1 cellular context compared by ENCODE assay signal in the genomic region with DNA sequence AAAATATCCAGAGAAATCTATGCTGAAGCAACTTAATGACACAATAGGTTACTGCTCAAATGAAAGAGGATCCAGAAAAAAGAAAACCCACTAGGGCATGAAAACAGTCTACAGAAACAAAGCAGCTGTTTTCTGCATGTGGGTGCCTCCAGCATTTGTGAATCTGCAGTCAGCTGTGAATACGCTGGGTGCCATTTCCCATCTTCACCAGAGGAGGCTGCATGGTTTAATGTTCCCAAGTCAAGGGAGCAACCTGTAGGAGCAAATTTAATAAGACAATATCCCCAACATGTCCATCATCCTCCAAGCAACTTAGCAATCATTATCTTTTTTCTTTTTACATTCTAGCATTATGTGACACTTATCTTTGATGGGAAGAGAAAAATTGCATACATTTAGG.
TF ChIP-seq lines count a peak whose summit lies in the region.

No MANE protein-coding gene starts in this region.

TF ChIP-seq in HCT116, 20 proteins besides CTCF, POLR2A, EP300 and RAD21 (continued from another document):
- TF ChIP-seq, protein P1, sequence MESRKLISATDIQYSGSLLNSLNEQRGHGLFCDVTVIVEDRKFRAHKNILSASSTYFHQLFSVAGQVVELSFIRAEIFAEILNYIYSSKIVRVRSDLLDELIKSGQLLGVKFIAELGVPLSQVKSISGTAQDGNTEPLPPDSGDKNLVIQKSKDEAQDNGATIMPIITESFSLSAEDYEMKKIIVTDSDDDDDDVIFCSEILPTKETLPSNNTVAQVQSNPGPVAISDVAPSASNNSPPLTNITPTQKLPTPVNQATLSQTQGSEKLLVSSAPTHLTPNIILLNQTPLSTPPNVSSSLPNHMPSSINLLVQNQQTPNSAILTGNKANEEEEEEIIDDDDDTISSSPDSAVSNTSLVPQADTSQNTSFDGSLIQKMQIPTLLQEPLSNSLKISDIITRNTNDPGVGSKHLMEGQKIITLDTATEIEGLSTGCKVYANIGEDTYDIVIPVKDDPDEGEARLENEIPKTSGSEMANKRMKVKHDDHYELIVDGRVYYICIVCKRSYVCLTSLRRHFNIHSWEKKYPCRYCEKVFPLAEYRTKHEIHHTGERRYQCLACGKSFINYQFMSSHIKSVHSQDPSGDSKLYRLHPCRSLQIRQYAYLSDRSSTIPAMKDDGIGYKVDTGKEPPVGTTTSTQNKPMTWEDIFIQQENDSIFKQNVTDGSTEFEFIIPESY (IDR thresholded peaks at IDR 0.05; ENCODE audit: extremely low read depth, insufficient replicate concordance, low read length): no peak
- TF ChIP-seq SRF (IDR thresholded peaks at IDR 0.05; ENCODE audit: low read depth): no peak
